Comparison of ENCODE assay signal across 20 cellular contexts in genomic region chr5:38469707-38470267, GRCh38.
DNase-seq lines count a peak whose midpoint lies in the region; ATAC-seq and TF ChIP-seq lines count a peak whose summit lies in the region.
"Had no signal": no experiment of that assay in that cellular context is flagged by ENCODE, and none has a peak within 500 bp of the region (broad histone marks: within the 10 kb centered on the region; RNA-seq: fewer than 3 reads in every experiment).

No MANE protein-coding gene starts in this region.

- H3K27me3 ChIP-seq in ascending aorta = no peaks in the 10 kb centered on the region
- no peaks in the 10 kb centered on the region for H3K27me3 ChIP-seq in hepatocyte
- H3K27me3 ChIP-seq in upper lobe of left lung = no peaks in the 10 kb centered on the region
- H3K27me3 ChIP-seq: MG63 had no signal

- ATAC-seq in upper lobe of left lung (ENCODE audit: low FRiP score in 2 of 2) (no peak), GM21515 (IDR thresholded peaks at IDR 0.05; ENCODE audit: unreplicated experiment) (no peak)
- ATAC-seq: T-helper 17 cell had no signal

- peak overlapping the region; percentile 91 to 95 for H3K27ac ChIP-seq in ascending aorta
- H3K27ac ChIP-seq in hepatocyte = peak overlapping the region; percentile 73
- H3K27ac ChIP-seq in upper lobe of left lung = peak overlapping the region; percentile 78 to 85 (median 81)
- H3K27ac ChIP-seq: PC-9, WERI-Rb-1 had no signal

- TF ChIP-seq POLR2A in upper lobe of left lung (IDR thresholded peaks at IDR 0.05) = no peak

- H3K79me2 ChIP-seq in hepatocyte = no peaks in the 10 kb centered on the region

- H3K27me3 Mint-ChIP-seq in nephron progenitor cell (ENCODE audit: low read depth, poor library complexity) = peaks cover 9% of the 10 kb centered on the region

- H3K4me3 ChIP-seq in ascending aorta (peak overlapping the region in 1 of 2 donors; percentile 36), hepatocyte (no peak overlapping the region), upper lobe of left lung (no peak overlapping the region)
- H3K4me3 ChIP-seq: MG63, mucosa of descending colon, PC-9, smooth muscle cell had no signal

- intact Hi-C loops in ascending aorta (cut with DNase I) = loop anchor here (2.0 to 5.0 kb wide), 3 partner anchors 77 to 608 kb away; partner anchors contain the start of gene OSMR
- intact Hi-C loops in posterior vena cava (cut with DNase I) = no loop called here

- no peak for TF ChIP-seq CTCF in ascending aorta (IDR thresholded peaks at IDR 0.05)
- TF ChIP-seq CTCF in hepatocyte (IDR thresholded peaks at IDR 0.05; ENCODE audit: poor library complexity) = no peak
- no peak for TF ChIP-seq CTCF in upper lobe of left lung (IDR thresholded peaks at IDR 0.05)
- TF ChIP-seq CTCF in nephron progenitor cell (IDR thresholded peaks at IDR 0.05) = no peak

- no peaks in the 10 kb centered on the region for H3K9me2 ChIP-seq in hepatocyte (replicated peaks; ENCODE audit: insufficient read depth)

- no peak overlapping the region for H3K4me3 Mint-ChIP-seq in nephron progenitor cell
- H3K4me3 Mint-ChIP-seq: IgD-negative memory B cell, T-helper 17 cell had no signal

- H2AFZ ChIP-seq in hepatocyte = no peak overlapping the region
- H2AFZ ChIP-seq: PC-9 had no signal

- H3K36me3 ChIP-seq in ascending aorta = no peaks in the 10 kb centered on the region
- no peaks in the 10 kb centered on the region for H3K36me3 ChIP-seq in hepatocyte (replicated peaks; ENCODE audit: insufficient read depth, low read depth)
- no peaks in the 10 kb centered on the region for H3K36me3 ChIP-seq in upper lobe of left lung
- H3K36me3 ChIP-seq: MG63 had no signal

- DNase-seq in ascending aorta (ENCODE audit: low spot score in 2 of 2) = no peak
- DNase-seq in hepatocyte (ENCODE audit: low spot score) = no peak
- peak; percentile 73 for DNase-seq in posterior vena cava (ENCODE audit: low spot score)
- DNase-seq in upper lobe of left lung = no peak
- no peak for DNase-seq in nephron progenitor cell
- no peak for DNase-seq in mucosa of gallbladder (ENCODE audit: low spot score)
- DNase-seq: activated naive CD4-positive, alpha-beta T cell; cortex of kidney; foreskin fibroblast; NCI-H146; NCI-H774; PC-9; stimulated activated CD4-positive, alpha-beta T cell treated with anti-CD3 and anti-CD28 coated beads, Interleukin-4, amount 100 ng/mL, for 4 hours; T-helper 17 cell; WERI-Rb-1 had no signal

- H3K36me3 Mint-ChIP-seq in nephron progenitor cell (ENCODE audit: low read depth) = no peaks in the 10 kb centered on the region
- H3K36me3 Mint-ChIP-seq: IgD-negative memory B cell had no signal

- H3K4me1 ChIP-seq in ascending aorta = peaks cover 27 to 45% of the 10 kb centered on the region in 2 donors
- peaks cover 29% of the 10 kb centered on the region for H3K4me1 ChIP-seq in hepatocyte (ENCODE audit: insufficient read depth)
- H3K4me1 ChIP-seq in upper lobe of left lung = peaks cover 21 to 31% (median 25%) of the 10 kb centered on the region in 4 donors

- WGBS in hepatocyte (ENCODE audit: low lambda C conversion rate, missing lambda C conversion rate) = 93% methylated on average over 10 of the region's 11 CpGs
- WGBS in upper lobe of left lung, 2 donors = 88 to 92% methylated on average over 11 of the region's 11 CpGs

- H3K27ac Mint-ChIP-seq in nephron progenitor cell = no peak overlapping the region
- H3K27ac Mint-ChIP-seq: IgD-negative memory B cell, T-helper 17 cell had no signal

- no peak for TF ChIP-seq EP300 in upper lobe of left lung (IDR thresholded peaks at IDR 0.05)

- H3K4me2 ChIP-seq in hepatocyte = no peak overlapping the region
- H3K4me2 ChIP-seq: PC-9, smooth muscle cell had no signal

- H3K9me3 ChIP-seq in ascending aorta = no peaks in the 10 kb centered on the region
- no peaks in the 10 kb centered on the region for H3K9me3 ChIP-seq in hepatocyte (ENCODE audit: low read depth)
- no peaks in the 10 kb centered on the region for H3K9me3 ChIP-seq in upper lobe of left lung
- H3K9me3 ChIP-seq: MG63, mucosa of descending colon had no signal

- no peaks in the 10 kb centered on the region for H4K20me1 ChIP-seq in hepatocyte (ENCODE audit: insufficient read depth, poor library complexity, severe bottlenecking)

- H3K9me3 Mint-ChIP-seq in nephron progenitor cell = no peaks in the 10 kb centered on the region
- H3K9me3 Mint-ChIP-seq: IgD-negative memory B cell had no signal

- peaks cover 33% of the 10 kb centered on the region for H3K4me1 Mint-ChIP-seq in nephron progenitor cell
- H3K4me1 Mint-ChIP-seq: IgD-negative memory B cell, T-helper 17 cell had no signal
